8 cellular contexts compared by ENCODE assay signal in the genomic region with DNA sequence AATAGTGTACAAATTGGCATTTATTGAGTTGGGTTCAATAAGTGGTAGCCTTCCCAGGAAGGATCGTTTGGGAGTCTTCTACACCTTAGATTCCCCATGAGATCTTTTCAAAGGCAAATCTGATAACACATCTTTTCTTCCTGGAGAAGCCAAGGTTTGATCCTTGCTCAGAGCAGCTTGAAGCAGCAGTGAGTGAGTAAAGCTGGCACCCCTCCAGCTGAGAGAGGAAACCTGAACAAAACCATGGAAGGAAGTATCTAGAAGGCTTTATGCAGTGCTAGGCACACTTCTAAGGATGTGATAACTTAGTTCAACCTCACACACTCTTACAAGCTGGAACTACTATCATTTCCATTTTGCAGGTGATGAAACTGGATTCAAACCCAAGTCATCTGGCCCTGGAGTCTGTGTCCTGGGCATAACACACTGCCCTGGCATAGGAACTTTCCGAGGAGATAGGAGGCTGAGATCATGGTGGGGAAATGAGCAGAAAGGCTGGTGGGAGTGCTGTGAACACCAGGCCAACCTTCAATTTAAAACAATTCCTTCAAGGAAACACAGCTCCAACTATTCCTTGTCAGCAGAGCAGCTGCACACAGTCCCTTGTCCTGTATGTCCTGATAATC.
A peak's percentile ranks its signal among the peaks of the same experiment; 100 is the strongest.
DNase-seq lines count a peak whose midpoint lies in the region; ATAC-seq and TF ChIP-seq lines count a peak whose summit lies in the region.

No MANE protein-coding gene starts in this region.

- H3K9me3 ChIP-seq in left lung (no peaks in the 10 kb centered on the region), transverse colon (no peaks in the 10 kb centered on the region), BE2C (no peaks in the 10 kb centered on the region)

- no peak for TF ChIP-seq CTCF in brain microvascular endothelial cell (IDR thresholded peaks at IDR 0.05; ENCODE audit: low read depth, low read length, missing control alignments)
- TF ChIP-seq CTCF in left lung (IDR thresholded peaks at IDR 0.05), result no peak
- no peak for TF ChIP-seq CTCF in transverse colon (IDR thresholded peaks at IDR 0.05)
- no peak for TF ChIP-seq CTCF in BE2C (IDR thresholded peaks at IDR 0.05; ENCODE audit: low read depth, low read length)

- peaks cover 24 to 44% of the 10 kb centered on the region in 2 donors for H3K4me1 ChIP-seq in left lung
- peaks cover 13 to 54% (median 30%) of the 10 kb centered on the region in 4 donors for H3K4me1 ChIP-seq in transverse colon
- peaks cover 15% of the 10 kb centered on the region for H3K4me1 ChIP-seq in BE2C

- intact Hi-C loops in left lung (cut with DNase I), result loop anchor here in 1 of 2 donors (10.0 kb wide), 1 partner anchor 172 kb away; no protein-coding TSS in a partner anchor
- intact Hi-C loops in transverse colon (cut with DNase I; ENCODE audit: low total_unique reads), result loop anchor here (2.0 kb wide), 1 partner anchor 78 kb away; no protein-coding TSS in a partner anchor

- H3K36me3 ChIP-seq in brain microvascular endothelial cell (replicated peaks) (no peaks in the 10 kb centered on the region), left lung (no peaks in the 10 kb centered on the region), transverse colon (no peaks in the 10 kb centered on the region), BE2C (no peaks in the 10 kb centered on the region)

- H3K27ac ChIP-seq in brain microvascular endothelial cell, result peak overlapping the region; percentile 91
- H3K27ac ChIP-seq in left lung, result peak overlapping the region; percentile 75 to 77
- H3K27ac ChIP-seq in transverse colon, result peak overlapping the region; percentile 81 to 89 (median 86)

- no peak for TF ChIP-seq POLR2A in transverse colon (IDR thresholded peaks at IDR 0.05)
- TF ChIP-seq POLR2A in GM18505 (IDR thresholded peaks at IDR 0.05; ENCODE audit: borderline replicate concordance, extremely low read depth, insufficient read depth, insufficient read length), result no peak

- WGBS in transverse colon (ENCODE audit: low coverage in 1 of 2), 2 donors, result 17 to 27% methylated on average over 1 to 2 of the region's 2 CpGs

- in situ Hi-C loops in brain microvascular endothelial cell (cut with HindIII; ENCODE audit: low pct_ligation_motif_present, low sequenced_read_pairs), result no loop called here
- in situ Hi-C loops in transverse colon (cut with MboI; ENCODE audit: low pct_ligation_motif_present in 1 of 4, low pct_unique_long_range_greater_than_20kb in 1 of 4, low sequenced_read_pairs in 3 of 4), result no loop called here

- H3K27me3 ChIP-seq in brain microvascular endothelial cell (replicated peaks), result no peaks in the 10 kb centered on the region
- H3K27me3 ChIP-seq in left lung, result peaks cover 0 to 42% of the 10 kb centered on the region in 2 donors
- peaks cover 23% of the 10 kb centered on the region for H3K27me3 ChIP-seq in transverse colon
- no peaks in the 10 kb centered on the region for H3K27me3 ChIP-seq in BE2C

- peak; percentile 16 for ATAC-seq in left lung
- ATAC-seq in GM18505 (IDR thresholded peaks at IDR 0.05; ENCODE audit: unreplicated experiment), result no peak
- no peak for ATAC-seq in GM19324 (IDR thresholded peaks at IDR 0.05; ENCODE audit: low FRiP score, unreplicated experiment)

- no peak for TF ChIP-seq EP300 in transverse colon (IDR thresholded peaks at IDR 0.05; ENCODE audit: low read depth)

- peak; percentile 38 for DNase-seq in activated CD8-positive, alpha-beta memory T cell treated with anti-CD3 and anti-CD28 coated beads, Interleukin-2, amount 50 U/mL, for 4 hours
- DNase-seq in activated CD8-positive, alpha-beta memory T cell treated with anti-CD3 and anti-CD28 coated beads for 24 hours, result no peak
- DNase-seq in brain microvascular endothelial cell (peak; percentile 78), left lung (peak in 1 of 2 donors; percentile 61), transverse colon (peak; percentile 81), BE2C (no peak)

- no peak overlapping the region for H3K4me3 ChIP-seq in brain microvascular endothelial cell (ENCODE audit: low read depth, low read length)
- no peak overlapping the region for H3K4me3 ChIP-seq in left lung
- no peak overlapping the region for H3K4me3 ChIP-seq in transverse colon
- H3K4me3 ChIP-seq in BE2C (ENCODE audit: low read depth, low read length), result no peak overlapping the region

Comparison
In these comparisons a context has a peak if more than half of its experiments do, and no peak if none do; other contexts are left out.
1. DNase-seq: peak in activated CD8-positive, alpha-beta memory T cell treated with anti-CD3 and anti-CD28 coated beads, Interleukin-2, amount 50 U/mL, for 4 hours (single experiment), brain microvascular endothelial cell (single experiment) and transverse colon (single experiment); none in activated CD8-positive, alpha-beta memory T cell treated with anti-CD3 and anti-CD28 coated beads for 24 hours (single experiment) and BE2C (single experiment).
2. Peak in every context shown above with its lines, with median percentiles within 50 percentile points of each other: H3K27ac ChIP-seq.